Comparison of ENCODE assay signal across 2 cellular contexts in the genomic region with DNA sequence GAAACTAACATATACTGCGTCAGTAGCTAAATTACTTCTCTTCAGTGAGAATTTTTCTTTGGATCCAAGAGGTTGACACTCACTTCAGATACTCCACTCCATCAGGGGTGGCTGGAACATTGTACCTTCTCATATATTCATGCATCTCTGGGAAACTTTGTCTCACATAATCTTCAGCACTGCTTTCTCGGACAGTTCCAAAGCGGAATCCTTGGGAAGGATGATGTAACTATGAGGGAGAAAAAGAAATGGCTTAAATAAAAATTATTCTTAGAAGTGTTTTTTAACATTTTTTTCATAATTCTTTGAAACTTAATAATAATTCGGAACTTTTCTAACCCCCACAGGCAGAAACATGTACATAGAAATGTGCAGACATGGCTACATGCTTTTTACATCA.
TF ChIP-seq lines count a peak whose summit lies in the region.

No MANE protein-coding gene starts in this region.

TF ChIP-seq in SK-N-SH, 30 proteins besides CTCF, POLR2A, EP300 and RAD21 (continued from another document):
- TF ChIP-seq, protein P1, sequence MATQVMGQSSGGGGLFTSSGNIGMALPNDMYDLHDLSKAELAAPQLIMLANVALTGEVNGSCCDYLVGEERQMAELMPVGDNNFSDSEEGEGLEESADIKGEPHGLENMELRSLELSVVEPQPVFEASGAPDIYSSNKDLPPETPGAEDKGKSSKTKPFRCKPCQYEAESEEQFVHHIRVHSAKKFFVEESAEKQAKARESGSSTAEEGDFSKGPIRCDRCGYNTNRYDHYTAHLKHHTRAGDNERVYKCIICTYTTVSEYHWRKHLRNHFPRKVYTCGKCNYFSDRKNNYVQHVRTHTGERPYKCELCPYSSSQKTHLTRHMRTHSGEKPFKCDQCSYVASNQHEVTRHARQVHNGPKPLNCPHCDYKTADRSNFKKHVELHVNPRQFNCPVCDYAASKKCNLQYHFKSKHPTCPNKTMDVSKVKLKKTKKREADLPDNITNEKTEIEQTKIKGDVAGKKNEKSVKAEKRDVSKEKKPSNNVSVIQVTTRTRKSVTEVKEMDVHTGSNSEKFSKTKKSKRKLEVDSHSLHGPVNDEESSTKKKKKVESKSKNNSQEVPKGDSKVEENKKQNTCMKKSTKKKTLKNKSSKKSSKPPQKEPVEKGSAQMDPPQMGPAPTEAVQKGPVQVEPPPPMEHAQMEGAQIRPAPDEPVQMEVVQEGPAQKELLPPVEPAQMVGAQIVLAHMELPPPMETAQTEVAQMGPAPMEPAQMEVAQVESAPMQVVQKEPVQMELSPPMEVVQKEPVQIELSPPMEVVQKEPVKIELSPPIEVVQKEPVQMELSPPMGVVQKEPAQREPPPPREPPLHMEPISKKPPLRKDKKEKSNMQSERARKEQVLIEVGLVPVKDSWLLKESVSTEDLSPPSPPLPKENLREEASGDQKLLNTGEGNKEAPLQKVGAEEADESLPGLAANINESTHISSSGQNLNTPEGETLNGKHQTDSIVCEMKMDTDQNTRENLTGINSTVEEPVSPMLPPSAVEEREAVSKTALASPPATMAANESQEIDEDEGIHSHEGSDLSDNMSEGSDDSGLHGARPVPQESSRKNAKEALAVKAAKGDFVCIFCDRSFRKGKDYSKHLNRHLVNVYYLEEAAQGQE (IDR thresholded peaks at IDR 0.05; ENCODE audit: low read depth, low read length): peak; percentile 92
- TF ChIP-seq, protein P2, sequence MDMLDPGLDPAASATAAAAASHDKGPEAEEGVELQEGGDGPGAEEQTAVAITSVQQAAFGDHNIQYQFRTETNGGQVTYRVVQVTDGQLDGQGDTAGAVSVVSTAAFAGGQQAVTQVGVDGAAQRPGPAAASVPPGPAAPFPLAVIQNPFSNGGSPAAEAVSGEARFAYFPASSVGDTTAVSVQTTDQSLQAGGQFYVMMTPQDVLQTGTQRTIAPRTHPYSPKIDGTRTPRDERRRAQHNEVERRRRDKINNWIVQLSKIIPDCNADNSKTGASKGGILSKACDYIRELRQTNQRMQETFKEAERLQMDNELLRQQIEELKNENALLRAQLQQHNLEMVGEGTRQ (IDR thresholded peaks at IDR 0.05; ENCODE audit: borderline replicate concordance, low read depth, low read length): no peak

TF ChIP-seq in SK-N-SH treated with all-trans-retinoic acid at 6 μM for 48 hours, 23 proteins besides CTCF, POLR2A, EP300 and RAD21 (continued from another document):
- TF ChIP-seq, protein P3, sequence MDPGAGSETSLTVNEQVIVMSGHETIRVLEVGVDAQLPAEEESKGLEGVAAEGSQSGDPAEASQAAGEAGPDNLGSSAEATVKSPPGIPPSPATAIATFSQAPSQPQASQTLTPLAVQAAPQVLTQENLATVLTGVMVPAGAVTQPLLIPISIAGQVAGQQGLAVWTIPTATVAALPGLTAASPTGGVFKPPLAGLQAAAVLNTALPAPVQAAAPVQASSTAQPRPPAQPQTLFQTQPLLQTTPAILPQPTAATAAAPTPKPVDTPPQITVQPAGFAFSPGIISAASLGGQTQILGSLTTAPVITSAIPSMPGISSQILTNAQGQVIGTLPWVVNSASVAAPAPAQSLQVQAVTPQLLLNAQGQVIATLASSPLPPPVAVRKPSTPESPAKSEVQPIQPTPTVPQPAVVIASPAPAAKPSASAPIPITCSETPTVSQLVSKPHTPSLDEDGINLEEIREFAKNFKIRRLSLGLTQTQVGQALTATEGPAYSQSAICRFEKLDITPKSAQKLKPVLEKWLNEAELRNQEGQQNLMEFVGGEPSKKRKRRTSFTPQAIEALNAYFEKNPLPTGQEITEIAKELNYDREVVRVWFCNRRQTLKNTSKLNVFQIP (CRISPR knock-in tag; IDR thresholded peaks at IDR 0.05; ENCODE audit: borderline replicate concordance, low read depth): no peak
TF ChIP-seq in SK-N-SH treated with all-trans-retinoic acid at 6 μM for 48 hours: peak in this region for 0.
